Comparison of ENCODE assay signal across 12 cellular contexts in the genomic region with DNA sequence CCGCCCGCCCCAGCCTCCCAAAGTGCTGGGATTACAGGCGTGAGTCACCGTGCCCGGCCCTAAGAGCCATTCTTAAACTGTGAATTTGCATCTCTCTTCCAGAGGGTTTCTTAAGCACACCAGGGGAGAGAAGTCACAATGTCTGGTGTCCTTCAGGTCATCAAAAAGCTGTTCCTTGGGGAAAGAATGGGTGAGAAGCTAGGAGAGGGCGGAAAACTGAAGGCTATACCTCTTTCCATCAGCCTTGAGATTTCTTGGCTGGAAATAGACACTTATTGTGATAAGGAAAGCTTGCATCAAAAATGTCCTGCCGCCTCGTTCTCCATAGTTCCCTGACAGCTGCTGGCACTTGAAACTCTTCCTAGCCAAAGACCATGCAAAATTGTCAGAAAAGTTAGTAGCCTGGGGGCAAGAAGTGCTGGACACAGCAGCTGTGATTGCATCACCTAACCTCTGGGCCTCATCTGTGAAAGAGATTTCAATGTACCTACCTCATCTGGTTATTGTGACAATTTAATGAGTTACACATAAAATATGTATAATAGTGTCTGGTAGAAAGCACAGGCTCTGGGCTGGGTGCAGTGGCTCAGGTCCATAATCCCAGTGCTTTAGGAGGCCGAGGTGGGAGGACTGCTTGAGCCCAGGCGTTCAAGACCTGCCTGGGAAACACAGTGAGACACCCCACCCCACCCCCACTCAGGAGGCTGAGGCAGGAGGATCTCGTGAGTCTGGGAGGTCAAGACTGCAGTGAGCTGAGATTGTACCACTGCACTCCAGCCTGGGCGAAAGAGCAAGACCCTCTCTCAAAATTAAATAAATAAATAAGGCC. TPM values are rescaled to one million over a fixed set of nuclear protein-coding genes. Genes with fewer than 3 reads are reported as not detected.
DNase-seq lines count a peak whose midpoint lies in the region; TF ChIP-seq lines count a peak whose summit lies in the region.
"Had no signal": no experiment of that assay in that cellular context is flagged by ENCODE, and none has a peak within 500 bp of the region (broad histone marks: within the 10 kb centered on the region; RNA-seq: fewer than 3 reads in every experiment).

No MANE protein-coding gene starts in this region.

- H3K27me3 Mint-ChIP-seq in activated CD4-positive, alpha-beta T cell treated with anti-CD3 and anti-CD28 coated beads, Interleukin-2, amount 10 ng/mL, durations not matched to agents 24 days and 14 days = peaks cover 3% of the 10 kb centered on the region

- TF ChIP-seq CTCF in prostate gland (IDR thresholded peaks at IDR 0.05) = no peak

- no peak overlapping the region for H3K27ac ChIP-seq in prostate gland

- no peak overlapping the region for H3K27ac Mint-ChIP-seq in activated CD4-positive, alpha-beta T cell treated with anti-CD3 and anti-CD28 coated beads, Interleukin-2, amount 10 ng/mL, durations not matched to agents 24 days and 14 days

- H3K36me3 ChIP-seq in neuron (ENCODE audit: insufficient read depth, low read length) (no peaks in the 10 kb centered on the region), prostate gland (no peaks in the 10 kb centered on the region)

- H3K27me3 ChIP-seq in neuron (ENCODE audit: insufficient read depth, low read length) = no peaks in the 10 kb centered on the region
- no peaks in the 10 kb centered on the region for H3K27me3 ChIP-seq in prostate gland (replicated peaks; ENCODE audit: insufficient read depth)

- peaks cover 55% of the 10 kb centered on the region for H3K4me1 Mint-ChIP-seq in activated CD4-positive, alpha-beta T cell treated with anti-CD3 and anti-CD28 coated beads, Interleukin-2, amount 10 ng/mL, durations not matched to agents 24 days and 14 days

- WGBS in prostate gland = 81% methylated on average over 12 of the region's 12 CpGs

- H3K9me3 Mint-ChIP-seq in activated CD4-positive, alpha-beta T cell treated with anti-CD3 and anti-CD28 coated beads, Interleukin-2, amount 10 ng/mL, durations not matched to agents 24 days and 14 days = no peaks in the 10 kb centered on the region
- H3K9me3 Mint-ChIP-seq: T-helper 1 cell treated with Interleukin-12 subunit alpha and Interleukin-12 subunit beta and Interleukin-4 antibody, amounts not matched to agents 30 μg/mL and 1 μg/mL, for 36 hours had no signal

- H3K9me3 ChIP-seq in neuron (ENCODE audit: low read length) (no peaks in the 10 kb centered on the region), prostate gland (no peaks in the 10 kb centered on the region)
- H3K9me3 ChIP-seq: mucosa of descending colon had no signal

- peaks cover 12% of the 10 kb centered on the region for H3K36me3 Mint-ChIP-seq in activated CD4-positive, alpha-beta T cell treated with anti-CD3 and anti-CD28 coated beads, Interleukin-2, amount 10 ng/mL, durations not matched to agents 24 days and 14 days (ENCODE audit: low read depth)

- H3K4me3 ChIP-seq in neuron (ENCODE audit: low read length) (peak overlapping the region; percentile 1), prostate gland (no peak overlapping the region)
- H3K4me3 ChIP-seq: mucosa of descending colon had no signal

- intact Hi-C loops in prostate gland (cut with DNase I) = no loop called here
- intact Hi-C loops in activated CD4-positive, alpha-beta T cell treated with anti-CD3 and anti-CD28 coated beads, Interleukin-2, amount 10 ng/mL, durations not matched to agents 24 days and 14 days (cut with micrococcal nuclease) = loop anchor here (10.0 kb wide), 2 partner anchors 469 to 1209 kb away; a partner anchor contains a TSS

- H2AFZ ChIP-seq in neuron (ENCODE audit: low read depth, low read length) = no peak overlapping the region

- H3K4me1 ChIP-seq in neuron (ENCODE audit: insufficient read depth, low read length) = peaks cover 33% of the 10 kb centered on the region
- no peaks in the 10 kb centered on the region for H3K4me1 ChIP-seq in prostate gland (replicated peaks)

- peak; percentile 95 for DNase-seq in EL
- DNase-seq in LoVo (ENCODE audit: low spot score) = peak; percentile 57
- peak; percentile 63 for DNase-seq in dedifferentiated amniotic fluid mesenchymal stem cell (ENCODE audit: extremely low spot score)
- no peak for DNase-seq in prostate gland (ENCODE audit: low spot score)
- no peak for DNase-seq in COR-L47 (lab: John Stamatoyannopoulos, UW)
- no peak for DNase-seq in activated CD4-positive, alpha-beta T cell treated with anti-CD3 and anti-CD28 coated beads, Interleukin-2, amount 10 ng/mL, durations not matched to agents 24 days and 14 days
- DNase-seq in iPS-NIHi7 (ENCODE audit: extremely low spot score) = no peak
- DNase-seq: activated T-cell treated with anti-CD3 and anti-CD28 coated beads, Interleukin-2, amount 50 U/mL, for 1 hour; mucosa of descending colon; NCI-H187 treated with DMSO at 0.1 percent for 48 hours had no signal

- H3K4me3 Mint-ChIP-seq in activated CD4-positive, alpha-beta T cell treated with anti-CD3 and anti-CD28 coated beads, Interleukin-2, amount 10 ng/mL, durations not matched to agents 24 days and 14 days = no peak overlapping the region
- H3K4me3 Mint-ChIP-seq: T-helper 1 cell treated with Interleukin-12 subunit alpha and Interleukin-12 subunit beta and Interleukin-4 antibody, amounts not matched to agents 30 μg/mL and 1 μg/mL, for 36 hours had no signal

- TF ChIP-seq POLR2A in prostate gland (IDR thresholded peaks at IDR 0.05) = no peak

RNA-seq across cellular contexts. Expression of a gene that starts 9.7 kb away (rescaled TPM):
- 1,000 to 10,000 TPM in 1 of 2 donors, 100 to 1,000 TPM in 1; 854 to 1,154 TPM for total RNA-seq in prostate gland
- total RNA-seq in activated CD4-positive, alpha-beta T cell treated with anti-CD3 and anti-CD28 coated beads, Interleukin-2, amount 10 ng/mL, durations not matched to agents 24 days and 14 days = 778 and 788 TPM in 2 replicates

Comparison
In these comparisons a context has a peak if more than half of its experiments do, and no peak if none do; other contexts are left out.
1. DNase-seq: peak in EL (single experiment), LoVo (single experiment) and dedifferentiated amniotic fluid mesenchymal stem cell (single experiment); none in prostate gland (single experiment), COR-L47 (single experiment), activated CD4-positive, alpha-beta T cell treated with anti-CD3 and anti-CD28 coated beads, Interleukin-2, amount 10 ng/mL, durations not matched to agents 24 days and 14 days (single experiment) and iPS-NIHi7 (single experiment).